In genomic region chr1:154270833-154271232, GRCh38 we compare ENCODE assay signal across 15 cellular contexts. TPM values are rescaled to one million over a fixed set of nuclear protein-coding genes. Genes with fewer than 3 reads are reported as not detected.
DNase-seq lines count a peak whose midpoint lies in the region; ATAC-seq and TF ChIP-seq lines count a peak whose summit lies in the region.
"Had no signal": no experiment of that assay in that cellular context is flagged by ENCODE, and none has a peak within 500 bp of the region (broad histone marks: within the 10 kb centered on the region; RNA-seq: fewer than 3 reads in every experiment).

No MANE protein-coding gene starts in this region.

- peak overlapping the region; percentile 94 for H3K27ac ChIP-seq in 22Rv1

- H3K4me3 Mint-ChIP-seq in activated B cell treated with CpG ODN at 0.5 μM for 24 hours = peak overlapping the region; percentile 48
- peak overlapping the region; percentile 59 to 96 (median 66) for H3K4me3 Mint-ChIP-seq in immature natural killer cell

- in situ Hi-C loops in G401 (cut with HindIII; ENCODE audit: low sequenced_read_pairs) = no loop called here

- H3K27ac Mint-ChIP-seq in activated B cell treated with CpG ODN at 0.5 μM for 24 hours (peak overlapping the region; percentile 97), immature natural killer cell (peak overlapping the region; percentile 88 to 99 (median 96))

- H3K4me3 ChIP-seq in GM12865 (ENCODE audit: low read depth, low read length) = no peak overlapping the region
- H3K4me3 ChIP-seq: cardiac muscle cell had no signal

- H3K9me3 Mint-ChIP-seq in activated B cell treated with CpG ODN at 0.5 μM for 24 hours (no peaks in the 10 kb centered on the region), immature natural killer cell (no peaks in the 10 kb centered on the region)

- DNase-seq in GM12865 (ENCODE audit: low read depth) (peak; percentile 63), activated B cell treated with CpG ODN at 0.5 μM for 24 hours (no peak), immature natural killer cell (no peak), G401 (ENCODE audit: low spot score) (no peak), DMS53 (lab: John Stamatoyannopoulos, UW) (no peak)
- DNase-seq: activated T-cell treated with anti-CD3 and anti-CD28 coated beads for 4 hours, NCI-H1092, NCI-H226 had no signal

- POLR2A ChIA-PET in activated B cell treated with CpG ODN at 0.5 μM for 24 hours (lab: Charles Lee) = interaction anchor here (2.2 kb wide), 1 partner anchor 280 kb away, joined by 14 read pairs; the partner anchor contains the start of gene RPS27

- intact Hi-C loops in activated B cell treated with CpG ODN at 0.5 μM for 24 hours (cut with micrococcal nuclease) = no loop called here

- no peaks in the 10 kb centered on the region for H3K27me3 Mint-ChIP-seq in activated B cell treated with CpG ODN at 0.5 μM for 24 hours
- peaks cover 7 to 17% (median 8%) of the 10 kb centered on the region in 3 donors for H3K27me3 Mint-ChIP-seq in immature natural killer cell (ENCODE audit: low read depth in 3 of 3)

- CTCF ChIA-PET in activated B cell treated with CpG ODN at 0.5 μM for 24 hours (lab: Charles Lee) = interaction anchor here (1.2 to 1.6 kb wide), 5 partner anchors 71 to 472 kb away, joined by 3 to 24 read pairs (median 4); partner anchors contain the start of gene TPM3

- H3K4me1 Mint-ChIP-seq in activated B cell treated with CpG ODN at 0.5 μM for 24 hours (peaks cover 39% of the 10 kb centered on the region), immature natural killer cell (peaks cover 33 to 36% of the 10 kb centered on the region in 2 donors)

- ATAC-seq in activated B cell treated with CpG ODN at 0.5 μM for 24 hours (ENCODE audit: low read depth) (no peak), GM18858 (IDR thresholded peaks at IDR 0.05; ENCODE audit: unreplicated experiment) (no peak), HG03095 (IDR thresholded peaks at IDR 0.05; ENCODE audit: unreplicated experiment) (no peak)
- ATAC-seq: Panc1 had no signal

- H3K36me3 Mint-ChIP-seq in activated B cell treated with CpG ODN at 0.5 μM for 24 hours (ENCODE audit: low read depth) (peaks cover 66% of the 10 kb centered on the region), immature natural killer cell (peaks cover 5 to 18% (median 13%) of the 10 kb centered on the region in 3 donors)

- TF ChIP-seq CTCF in 22Rv1 (IDR thresholded peaks at IDR 0.05) (no peak), GM12865 (IDR thresholded peaks at IDR 0.05; ENCODE audit: insufficient read depth, low read depth, low read length, missing control alignments) (no peak), activated B cell treated with CpG ODN at 0.5 μM for 24 hours (IDR thresholded peaks at IDR 0.05) (no peak)

RNA-seq across cellular contexts. Expression of gene HAX1, which starts 1.6 kb away (rescaled TPM):
- 89.4 and 93.0 TPM in 2 replicates for total RNA-seq in activated B cell treated with CpG ODN at 0.5 μM for 24 hours
- polyA plus RNA-seq in immature natural killer cell = 100 to 1,000 TPM; 119 to 207 (median 139) TPM
- total RNA-seq in G401 (2014; rRNA removed; shearing (Covaris generic)) = 63.8 and 85.6 TPM in 2 replicates

RNA-seq across cellular contexts. Expression of gene AQP10, which starts 50.1 kb away (rescaled TPM):
- total RNA-seq in activated B cell treated with CpG ODN at 0.5 μM for 24 hours = not detected in 2 replicates
- under 1 TPM in 1 of 3 donors, not detected in 2; 0.24 TPM for polyA plus RNA-seq in immature natural killer cell
- 0.24 TPM in 1 of 2 replicates, not detected in the other for total RNA-seq in G401 (2014; rRNA removed; shearing (Covaris generic))
- total RNA-seq: epithelial cell of proximal tubule had no signal
- polyA plus RNA-seq: liver had no signal

RNA-seq across cellular contexts. Expression of gene UBAP2L, which starts 50.1 kb away (rescaled TPM):
- 209 and 234 TPM in 2 replicates for total RNA-seq in activated B cell treated with CpG ODN at 0.5 μM for 24 hours
- polyA plus RNA-seq in immature natural killer cell = 10 to 100 TPM; 23.1 to 72.4 (median 52.4) TPM
- total RNA-seq in G401 (2014; rRNA removed; shearing (Covaris generic)) = 120 and 209 TPM in 2 replicates

RNA-seq across cellular contexts. Expression of gene ATP8B2, which starts 54.5 kb away (rescaled TPM):
- total RNA-seq in activated B cell treated with CpG ODN at 0.5 μM for 24 hours = 24.3 and 27.3 TPM in 2 replicates
- polyA plus RNA-seq in immature natural killer cell = 10 to 100 TPM in 2 of 3 donors, 1 to 10 TPM in 1; 8.5 to 27.4 (median 16.5) TPM
- 66.6 and 73.8 TPM in 2 replicates for total RNA-seq in G401 (2014; rRNA removed; shearing (Covaris generic))
